In the genomic region with DNA sequence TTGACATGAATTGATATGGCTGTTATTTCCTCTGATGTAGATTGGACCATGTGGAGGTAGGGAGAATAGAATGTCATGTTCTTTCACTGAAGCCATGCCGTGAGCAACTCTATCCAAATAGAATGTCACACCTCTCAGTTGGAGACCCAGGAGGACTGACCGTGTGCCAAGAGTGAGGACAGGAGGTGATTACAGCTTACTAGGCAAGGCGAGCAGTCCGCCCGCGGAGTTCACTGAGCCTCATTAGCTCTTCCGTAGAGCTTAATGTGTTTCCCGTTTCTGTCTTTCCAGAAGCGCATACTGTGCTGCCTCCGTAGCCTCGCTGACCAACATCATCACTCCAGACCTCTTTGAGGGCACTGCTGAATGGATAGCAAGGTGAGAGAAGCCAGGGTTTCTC, we compare ENCODE assay signal across 12 cellular contexts. TPM values are rescaled to one million over a fixed set of nuclear protein-coding genes. Genes with fewer than 3 reads are reported as not detected.
DNase-seq lines count a peak whose midpoint lies in the region; ATAC-seq, FAIRE-seq and TF ChIP-seq lines count a peak whose summit lies in the region.
"Had no signal": no experiment of that assay in that cellular context is flagged by ENCODE, and none has a peak within 500 bp of the region (broad histone marks: within the 10 kb centered on the region; RNA-seq: fewer than 3 reads in every experiment).

No MANE protein-coding gene starts in this region.

- intact Hi-C loops in left ventricle myocardium superior (cut with micrococcal nuclease): no loop called here
- intact Hi-C loops in psoas muscle (cut with DNase I): no loop called here
- intact Hi-C loops in ascending aorta (cut with DNase I): no loop called here

- H3K4me3 ChIP-seq in psoas muscle: peak overlapping the region; percentile 40
- no peak overlapping the region for H3K4me3 ChIP-seq in ascending aorta
- H3K4me3 ChIP-seq: HAP-1 had no signal

- FAIRE-seq in HTR-8/SVneo (lab: Jason Lieb, UNC): peak; percentile 95

- TF ChIP-seq CTCF in psoas muscle (IDR thresholded peaks at IDR 0.05): no peak
- TF ChIP-seq CTCF in ascending aorta (IDR thresholded peaks at IDR 0.05): no peak

- WGBS in psoas muscle, 3 donors: 31 to 65% (median 45%) methylated on average over 11 of the region's 11 CpGs

- no peak for DNase-seq in HTR-8/SVneo (ENCODE audit: insufficient read length, low spot score)
- DNase-seq in cerebellar cortex (ENCODE audit: low spot score): peak; percentile 99
- DNase-seq in left ventricle myocardium superior: peak; percentile 78
- DNase-seq in psoas muscle: peak; percentile 52 to 90
- DNase-seq in ascending aorta (ENCODE audit: low spot score in 2 of 2): no peak
- no peak for DNase-seq in midbrain (lab: John Stamatoyannopoulos, UW)
- DNase-seq: NCI-H146, NCI-H748 treated with DMSO at 0.1 percent for 48 hours, PC-3 had no signal

- H3K4me1 ChIP-seq in psoas muscle: peaks cover 8% of the 10 kb centered on the region
- peaks cover 0 to 2% of the 10 kb centered on the region in 2 donors for H3K4me1 ChIP-seq in ascending aorta

- H3K36me3 ChIP-seq in psoas muscle (ENCODE audit: insufficient read depth in 1 of 2, low read depth in 1 of 2): peaks cover 0 to 33% of the 10 kb centered on the region in 2 donors
- peaks cover 13 to 43% of the 10 kb centered on the region in 2 donors for H3K36me3 ChIP-seq in ascending aorta

- ATAC-seq in left ventricle myocardium superior (peak; percentile 95), psoas muscle (peak; percentile 93 to 96 (median 94)), HG02840 (IDR thresholded peaks at IDR 0.05; ENCODE audit: low FRiP score, unreplicated experiment) (no peak)
- ATAC-seq: PC-3 had no signal

- H3K27me3 ChIP-seq in psoas muscle (ENCODE audit: insufficient read depth in 3 of 3, low read length in 2 of 3) (no peaks in the 10 kb centered on the region), ascending aorta (no peaks in the 10 kb centered on the region)

- H3K9me3 ChIP-seq in psoas muscle: no peaks in the 10 kb centered on the region
- H3K9me3 ChIP-seq in ascending aorta: no peaks in the 10 kb centered on the region
- H3K9me3 ChIP-seq: Caco-2, HAP-1 had no signal

- H3K27ac ChIP-seq in psoas muscle (peak overlapping the region; percentile 70), ascending aorta (no peak overlapping the region)

RNA-seq across cellular contexts. Expression of gene FNTB, which starts 45.6 kb away (rescaled TPM):
- total RNA-seq in left ventricle myocardium superior (18.1 TPM), psoas muscle (10 to 100 TPM; 18.8 to 28.8 (median 20.1) TPM), ascending aorta (13.9 TPM)
- polyA plus RNA-seq in psoas muscle: 10 to 100 TPM; 10.2 to 25.4 (median 11.9) TPM

Comparison
In these comparisons a context has a peak if more than half of its experiments do, and no peak if none do; other contexts are left out.
1. DNase-seq: peak in cerebellar cortex (single experiment), left ventricle myocardium superior (single experiment) and psoas muscle (2 of 2); none in HTR-8/SVneo (single experiment), ascending aorta (0 of 2) and midbrain (single experiment).